In the genomic region with DNA sequence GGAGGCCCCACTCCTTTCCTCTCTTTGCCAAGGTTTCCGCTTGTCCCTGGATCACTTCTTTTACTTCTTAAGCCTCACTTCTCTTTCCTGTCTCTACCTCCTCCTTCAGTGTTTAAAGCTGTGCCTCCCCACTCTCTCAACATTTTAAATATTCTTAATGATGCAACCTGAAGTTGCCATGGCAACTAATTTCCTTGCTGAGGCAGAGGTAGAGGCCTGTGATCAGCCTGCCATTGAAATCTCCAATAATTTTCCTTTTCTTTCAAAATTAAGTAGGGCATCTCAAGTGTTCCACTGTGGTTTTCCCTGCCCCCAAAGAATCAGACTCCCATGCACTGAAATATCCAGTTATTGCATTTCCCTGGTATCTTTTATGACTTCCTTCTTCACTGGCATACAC, we compare ENCODE assay signal across 17 cellular contexts.
"Had no signal": no experiment of that assay in that cellular context is flagged by ENCODE, and none has a peak within 500 bp of the region (broad histone marks: within the 10 kb centered on the region; RNA-seq: fewer than 3 reads in every experiment).

No MANE protein-coding gene starts in this region.

- H3K36me3 Mint-ChIP-seq: activated naive CD4-positive, alpha-beta T cell treated with anti-CD3 and anti-CD28 coated beads, Interleukin-2, amount 50 U/mL, for 72 hours; natural killer cell; stimulated activated naive B cell treated with anti-CD40 and anti-IgM and Interleukin-4, amounts not matched to agents 10 μg/mL and 1 μg/mL and 100 μg/mL, for 72 hours had no signal

- H3K27ac Mint-ChIP-seq: activated CD4-positive, alpha-beta T cell treated with anti-CD3 and anti-CD28 coated beads, Interleukin-2, amount 10 ng/mL, durations not matched to agents 24 days and 14 days; activated CD8-positive, alpha-beta T cell treated with anti-CD3 and anti-CD28 coated beads, Interleukin-2, amount 10 ng/mL, durations not matched to agents 7 days and 5 days; activated naive CD4-positive, alpha-beta T cell treated with anti-CD3 and anti-CD28 coated beads, Interleukin-2, amount 50 U/mL, for 72 hours; natural killer cell; stimulated activated naive B cell treated with anti-CD40 and anti-IgM and Interleukin-4, amounts not matched to agents 10 μg/mL and 1 μg/mL and 100 μg/mL, for 72 hours had no signal

- H3K9me3 Mint-ChIP-seq: activated CD4-positive, alpha-beta T cell treated with anti-CD3 and anti-CD28 coated beads, Interleukin-2, amount 10 ng/mL, durations not matched to agents 24 days and 14 days; central memory CD8-positive, alpha-beta T cell; natural killer cell had no signal

- H3K4me1 Mint-ChIP-seq: activated CD4-positive, alpha-beta T cell treated with anti-CD3 and anti-CD28 coated beads, Interleukin-2, amount 10 ng/mL, durations not matched to agents 24 days and 14 days; central memory CD8-positive, alpha-beta T cell; natural killer cell; stimulated activated naive B cell treated with anti-CD40 and anti-IgM and Interleukin-4, amounts not matched to agents 10 μg/mL and 1 μg/mL and 100 μg/mL, for 72 hours had no signal

- H3K4me3 Mint-ChIP-seq: activated CD4-positive, alpha-beta T cell treated with anti-CD3 and anti-CD28 coated beads, Interleukin-2, amount 10 ng/mL, durations not matched to agents 24 days and 14 days; activated CD8-positive, alpha-beta T cell treated with anti-CD3 and anti-CD28 coated beads, Interleukin-2, amount 10 ng/mL, durations not matched to agents 7 days and 5 days; central memory CD8-positive, alpha-beta T cell; natural killer cell; stimulated activated naive B cell treated with anti-CD40 and anti-IgM and Interleukin-4, amounts not matched to agents 10 μg/mL and 1 μg/mL and 100 μg/mL, for 72 hours had no signal

- DNase-seq: activated CD4-positive, alpha-beta T cell treated with anti-CD3 and anti-CD28 coated beads, Interleukin-2, amount 10 ng/mL, durations not matched to agents 24 days and 14 days; activated CD4-positive, CD25-positive, alpha-beta regulatory T cell; activated CD8-positive, alpha-beta memory T cell treated with anti-CD3 and anti-CD28 coated beads, Interleukin-2, amount 50 U/mL, for 4 hours; activated CD8-positive, alpha-beta T cell treated with anti-CD3 and anti-CD28 coated beads, Interleukin-2, amount 10 ng/mL, durations not matched to agents 7 days and 5 days; activated gamma-delta T cell; activated T-cell treated with anti-CD3 and anti-CD28 coated beads, Interleukin-2, amount 50 U/mL, for 48 hours; body of pancreas; foreskin fibroblast; mesenchymal stem cell; natural killer cell; right cardiac atrium; stimulated activated CD4-positive, alpha-beta T cell treated with anti-CD3 and anti-CD28 coated beads, Interleukin-15, amount 100 ng/mL, for 24 hours; stimulated activated CD4-positive, alpha-beta T cell treated with anti-CD3 and anti-CD28 coated beads, Interleukin-4, amount 100 ng/mL, for 1 hour; stimulated activated naive B cell treated with anti-CD40 and anti-IgM and Interleukin-4, amounts not matched to agents 10 μg/mL and 1 μg/mL and 100 μg/mL, for 72 hours; tibial artery had no signal
